9 cellular contexts compared by ENCODE assay signal in genomic region chr7:88835147-88835728, GRCh38. TPM values are rescaled to one million over a fixed set of nuclear protein-coding genes. Genes with fewer than 3 reads are reported as not detected.
A peak's percentile ranks its signal among the peaks of the same experiment; 100 is the strongest.
DNase-seq lines count a peak whose midpoint lies in the region; ATAC-seq, FAIRE-seq and TF ChIP-seq lines count a peak whose summit lies in the region.
"Had no signal": no experiment of that assay in that cellular context is flagged by ENCODE, and none has a peak within 500 bp of the region (broad histone marks: within the 10 kb centered on the region; RNA-seq: fewer than 3 reads in every experiment).

No MANE protein-coding gene starts in this region.

- no peak overlapping the region for H4K5ac ChIP-seq in H1 (ENCODE audit: insufficient read length, low read depth, low read length)

- no peak overlapping the region for H3K4me2 ChIP-seq in H1 (ENCODE audit: insufficient read depth in 1 of 2, low read depth in 2 of 2, low read length in 2 of 2)

- H2AFZ ChIP-seq in H1 (ENCODE audit: low read length): no peak overlapping the region

- no peak overlapping the region for H2AK5ac ChIP-seq in H1 (ENCODE audit: low read depth, low read length)

- TF ChIP-seq POLR2A in H1 (IDR thresholded peaks at IDR 0.05; ENCODE audit: control extremely low read depth in 1 of 2, low read depth in 2 of 2, low read length in 2 of 2): no peak

- TF ChIP-seq RAD21 in H1 (IDR thresholded peaks at IDR 0.05 in 1 of 2, conservative IDR thresholded peaks at IDR 0.05 in 1 of 2; ENCODE audit: low read depth in 2 of 2, low read length in 2 of 2): peak; percentile 69 to 73

- H3K27ac ChIP-seq in H1 (ENCODE audit: low read depth, low read length) (no peak overlapping the region), aorta (ENCODE audit: low read depth in 1 of 2, low read length in 2 of 2) (no peak overlapping the region)

- H3K4me1 ChIP-seq in H1 (replicated peaks in 1 of 4; ENCODE audit: control insufficient read depth in 3 of 4, insufficient read depth in 4 of 4, low read length in 3 of 4): no peaks in the 10 kb centered on the region
- no peaks in the 10 kb centered on the region for H3K4me1 ChIP-seq in aorta (ENCODE audit: control insufficient read depth in 1 of 2, insufficient read depth in 2 of 2, low read length in 2 of 2)

- H2BK120ac ChIP-seq in H1 (replicated peaks; ENCODE audit: low read depth, low read length): no peak overlapping the region

- H3K9me3 ChIP-seq in H1 (ENCODE audit: insufficient read depth in 2 of 2, low read depth in 1 of 2, low read length in 1 of 2): no peaks in the 10 kb centered on the region
- no peaks in the 10 kb centered on the region for H3K9me3 ChIP-seq in aorta (ENCODE audit: control insufficient read depth, low read length)

- H3K79me2 ChIP-seq in H1 (ENCODE audit: control insufficient read depth in 1 of 2, insufficient read depth in 2 of 2, low read length in 2 of 2): no peaks in the 10 kb centered on the region

- H4K91ac ChIP-seq in H1 (replicated peaks; ENCODE audit: insufficient read length, low read length): no peak overlapping the region

- no peak overlapping the region for H2BK5ac ChIP-seq in H1 (ENCODE audit: low read depth, low read length)

- intact Hi-C loops in aorta (cut with DNase I): no loop called here

- H3K4ac ChIP-seq in H1 (replicated peaks; ENCODE audit: insufficient read length, low read depth, low read length): no peak overlapping the region

- FAIRE-seq in H1 (lab: Jason Lieb, UNC): peak; percentile 82

- H3K27me3 ChIP-seq in H1 (replicated peaks in 1 of 4; ENCODE audit: control insufficient read depth in 3 of 4, extremely low read depth in 1 of 4, insufficient read depth in 3 of 4, low read length in 3 of 4) (no peaks in the 10 kb centered on the region), aorta (ENCODE audit: control insufficient read depth in 1 of 2, insufficient read depth in 2 of 2, low read length in 1 of 2) (no peaks in the 10 kb centered on the region)

- no peak overlapping the region for H3K9ac ChIP-seq in H1 (replicated peaks in 1 of 4; ENCODE audit: extremely low read depth in 1 of 4, low read depth in 3 of 4, low read length in 3 of 4)

- TF ChIP-seq CTCF in H1 (IDR thresholded peaks at IDR 0.05; ENCODE audit: control extremely low read depth in 1 of 3, insufficient read depth in 1 of 3, low read depth in 1 of 3, low read length in 3 of 3): peak in 2 of 3 experiments; percentile 53 to 55; a peak in 3 of 4 replicates

- no peak overlapping the region for H2BK12ac ChIP-seq in H1 (ENCODE audit: low read depth, low read length)

- H3K18ac ChIP-seq in H1 (ENCODE audit: extremely low read depth, low read length): no peak overlapping the region

- no peaks in the 10 kb centered on the region for H3K79me1 ChIP-seq in H1 (ENCODE audit: low read depth, low read length)

- no peaks in the 10 kb centered on the region for H3K23me2 ChIP-seq in H1 (ENCODE audit: low read depth, low read length)

- H4K20me1 ChIP-seq in H1 (replicated peaks in 1 of 2; ENCODE audit: control insufficient read depth in 1 of 2, insufficient read depth in 2 of 2, low read length in 2 of 2): no peaks in the 10 kb centered on the region

- no peak overlapping the region for H2BK20ac ChIP-seq in H1 (ENCODE audit: low read length)

- WGBS in H1 (ENCODE audit: extremely low coverage in 1 of 2, insufficient coverage in 1 of 2, insufficient read length in 1 of 2, insufficient replicate concordance in 2 of 2, low coverage in 1 of 2, low lambda C conversion rate in 2 of 2, missing lambda C conversion rate in 1 of 2), 2 experiments: 30% methylated on average over 3 of the region's 3 CpGs; no CpG with 5 or more reads in 1 of the 2 experiments
- WGBS in aorta, 2 donors: 30 to 32% methylated on average over 3 of the region's 3 CpGs

- no peak overlapping the region for H3K4me3 ChIP-seq in H1 (ENCODE audit: extremely low read depth in 1 of 4, insufficient read depth in 2 of 4, low read depth in 3 of 4, low read length in 4 of 4)
- H3K4me3 ChIP-seq in aorta (ENCODE audit: low read length in 2 of 2): no peak overlapping the region

- no peak overlapping the region for H3K56ac ChIP-seq in H1 (replicated peaks; ENCODE audit: insufficient read length, low read depth, low read length)

- H4K8ac ChIP-seq in H1 (ENCODE audit: extremely low read depth, insufficient read depth, low read length): no peak overlapping the region

- no peak overlapping the region for H2BK15ac ChIP-seq in H1 (ENCODE audit: low read length)

- no peaks in the 10 kb centered on the region for H3K36me3 ChIP-seq in H1 (ENCODE audit: control insufficient read depth in 2 of 4, insufficient read depth in 4 of 4, low read length in 3 of 4)
- H3K36me3 ChIP-seq in aorta (ENCODE audit: control insufficient read depth in 1 of 2, insufficient read depth in 2 of 2, low read length in 1 of 2): no peaks in the 10 kb centered on the region

- CTCF ChIA-PET in H1 (lab: Charles Lee; ENCODE audit: partially characterized antibody): interaction anchor here (0.6 to 2.3 kb wide), 21 partner anchors 9 to 787 kb away, joined by 3 to 13 read pairs (median 4); no protein-coding TSS in a partner anchor

- POLR2A ChIA-PET in H1 (lab: Charles Lee; ENCODE audit: partially characterized antibody): no interaction called here

- H3K14ac ChIP-seq in H1 (ENCODE audit: insufficient read length): no peak overlapping the region

- ATAC-seq in GM19023 (IDR thresholded peaks at IDR 0.05; ENCODE audit: unreplicated experiment) (peak; percentile 81), HG03139 (IDR thresholded peaks at IDR 0.05; ENCODE audit: unreplicated experiment) (peak; percentile 97), aorta (ENCODE audit: low FRiP score) (no peak)

- no peak overlapping the region for H3K23ac ChIP-seq in H1 (ENCODE audit: insufficient read length)

- no peak for TF ChIP-seq EP300 in H1 (IDR thresholded peaks at IDR 0.05; ENCODE audit: borderline replicate concordance in 1 of 2, low read depth in 2 of 2, low read length in 2 of 2)

- DNase-seq in COLO829 (ENCODE audit: low spot score): peak; percentile 40
- DNase-seq in NCI-H82 treated with DMSO at 0.1 percent for 48 hours (lab: John Stamatoyannopoulos, UW; ENCODE audit: unreplicated experiment): peak; percentile 63
- peak in 1 of 2 experiments; percentile 3 for DNase-seq in H1 (ENCODE audit: low read depth in 1 of 2, low spot score in 2 of 2)
- peak; percentile 3 for DNase-seq in smooth muscle cell of the brain vasculature (ENCODE audit: low read depth, low spot score)
- no peak for DNase-seq in NK-92 treated with Interleukin-12 subunit alpha and Interleukin-12 subunit beta, amount 100 ng/mL, for 24 hours (lab: John Stamatoyannopoulos, UW)
- no peak for DNase-seq in aorta

TF ChIP-seq in H1, 55 proteins besides CTCF, POLR2A, EP300 and RAD21:
- no peak for TF ChIP-seq JUND (IDR thresholded peaks at IDR 0.05; ENCODE audit: low read length)

RNA-seq across cellular contexts. Expression of gene TEX47, which starts 39.7 kb away (rescaled TPM):
- total RNA-seq in H1 (2021; fragmentation: NEBNext Ultra II Directional; extraction: Animal tissue kit (Norgen Biotek cat#: 25700)): not detected in 2 replicates
- polyA plus RNA-seq in H1 (2011; rRNA removed) (not detected in 2 replicates), aorta (not detected)
- not detected for polyA plus RNA-seq in H1 (2011; cell fraction: cytosol; rRNA removed)
- not detected for polyA plus RNA-seq in H1 (2011; cell fraction: nucleus; rRNA removed)
- not detected in 4 replicates for polyA plus RNA-seq in H1 (2012, experiment 1 of 2)
- not detected for polyA plus RNA-seq in H1 (2012, experiment 2 of 2)
- not detected for polyA plus RNA-seq in H1 (2013, experiment 1 of 2)
- not detected for polyA plus RNA-seq in H1 (2013, experiment 2 of 2)
- not detected in 2 replicates for polyA minus RNA-seq in H1 (2011; rRNA and poly(A)+ RNA removed)
- polyA minus RNA-seq in H1 (2011; cell fraction: cytosol; rRNA and poly(A)+ RNA removed): not detected
- not detected for polyA minus RNA-seq in H1 (2011; cell fraction: nucleus; rRNA and poly(A)+ RNA removed)
- total RNA-seq in aorta: not detected
- polyA plus RNA-seq: IgD-negative memory B cell had no signal

Comparison
In these comparisons a context has a peak if more than half of its experiments do, and no peak if none do; other contexts are left out.
1. DNase-seq: peak in COLO829 (single experiment), NCI-H82 treated with DMSO at 0.1 percent for 48 hours (single experiment) and smooth muscle cell of the brain vasculature (single experiment); none in NK-92 treated with Interleukin-12 subunit alpha and Interleukin-12 subunit beta, amount 100 ng/mL, for 24 hours (single experiment) and aorta (0 of 2).